ENCODE assay signal across 8 cellular contexts in genomic region chr17:36705651-36706436, GRCh38.
DNase-seq lines count a peak whose midpoint lies in the region; ATAC-seq, FAIRE-seq and TF ChIP-seq lines count a peak whose summit lies in the region.

No MANE protein-coding gene starts in this region.

- H3K9ac ChIP-seq in K562 (ENCODE audit: insufficient read depth in 1 of 2, low read depth in 2 of 2, low read length in 2 of 2) = peak overlapping the region in 1 of 2 experiments; percentile 54; a peak in 1 of 4 replicates
- H3K9ac ChIP-seq in liver (ENCODE audit: low read depth in 1 of 2, low read length in 2 of 2) = no peak overlapping the region

- H3K36me3 ChIP-seq in K562 (ENCODE audit: control insufficient read depth, insufficient read depth, low read length) (no peaks in the 10 kb centered on the region), liver (ENCODE audit: control insufficient read depth in 4 of 4, insufficient read depth in 3 of 4, low read depth in 1 of 4, low read length in 3 of 4) (no peaks in the 10 kb centered on the region), tibial nerve (no peaks in the 10 kb centered on the region)

- TF ChIP-seq CTCF in K562 (IDR thresholded peaks at IDR 0.05 in 2 of 3, conservative IDR thresholded peaks at IDR 0.05 in 1 of 3; ENCODE audit: insufficient read depth in 2 of 3, low read depth in 1 of 3, low read length in 3 of 3) = peak; percentile 80 to 83 (median 81)
- peak; percentile 69 for TF ChIP-seq CTCF in liver (IDR thresholded peaks at IDR 0.05; ENCODE audit: low read depth, low read length, missing input control)
- peak in 4 of 5 experiments; percentile 13 to 31 (median 18) for TF ChIP-seq CTCF in tibial nerve (IDR thresholded peaks at IDR 0.05)

- H4K20me1 ChIP-seq in K562 (replicated peaks; ENCODE audit: control insufficient read depth, insufficient read depth, low read length) = 0 out of 2 replicates have a peak, but pooled peaks cover 13% of the 10 kb centered on the region

- H3K27ac ChIP-seq in K562 (ENCODE audit: extremely low read depth, low read depth, low read length) (no peak overlapping the region), liver (ENCODE audit: low read depth in 1 of 2, low read length in 2 of 2) (no peak overlapping the region), tibial nerve (no peak overlapping the region)

- TF ChIP-seq RAD21 in K562 (CRISPR knock-in tag; conservative IDR thresholded peaks at IDR 0.05 in 1 of 2, IDR thresholded peaks at IDR 0.05 in 1 of 2) (peak; percentile 62 to 87), liver (IDR thresholded peaks at IDR 0.05) (peak; percentile 73 to 74)

- intact Hi-C loops in K562 (cut with micrococcal nuclease) = loop anchor here (2.0 kb wide), 1 partner anchor 49 kb away; no protein-coding TSS in a partner anchor

- no peak overlapping the region for H2AFZ ChIP-seq in K562 (ENCODE audit: low read depth, low read length)

- H3K4me1 ChIP-seq in K562 (replicated peaks in 1 of 2; ENCODE audit: control insufficient read depth in 2 of 2, insufficient read depth in 2 of 2, low read length in 2 of 2) = peaks cover 3 to 16% of the 10 kb centered on the region in 2 experiments; a peak in 3 of 5 replicates
- H3K4me1 ChIP-seq in liver (ENCODE audit: control insufficient read depth in 4 of 4, insufficient read depth in 4 of 4, low read length in 3 of 4) = peaks cover 0 to 4% (median 2%) of the 10 kb centered on the region in 4 donors
- H3K4me1 ChIP-seq in tibial nerve = peaks cover 0 to 6% (median 0%) of the 10 kb centered on the region in 4 donors

- POLR2A ChIA-PET in K562 (lab: Yijun Ruan, JAX) = interaction anchor here (0.5 to 1.5 kb wide), 4 partner anchors 10 to 41 kb away, joined by 3 to 7 read pairs (median 4); no protein-coding TSS in a partner anchor

- TF ChIP-seq POLR2A in K562 (conservative IDR thresholded peaks at IDR 0.05) (no peak), tibial nerve (IDR thresholded peaks at IDR 0.05) (no peak)

- CTCF ChIA-PET in K562 (lab: Yijun Ruan, JAX; ENCODE audit: low intra/inter-chr PET ratio) = interaction anchor here (0.7 to 1.2 kb wide), 2 partner anchors 49 to 64 kb away, joined by 3 read pairs; no protein-coding TSS in a partner anchor

- H3K4me2 ChIP-seq in K562 (ENCODE audit: insufficient read depth, low read length) = no peak overlapping the region

- H3K9me3 ChIP-seq in K562 (replicated peaks; ENCODE audit: control insufficient read depth, insufficient read depth, low read depth, low read length) = no peaks in the 10 kb centered on the region
- H3K9me3 ChIP-seq in liver (ENCODE audit: control insufficient read depth in 4 of 4, low read length in 3 of 4) = no peaks in the 10 kb centered on the region
- H3K9me3 ChIP-seq in tibial nerve = no peaks in the 10 kb centered on the region

- no peak for FAIRE-seq in K562 (lab: Jason Lieb, UNC)

- H3K9me1 ChIP-seq in K562 (ENCODE audit: control insufficient read depth, insufficient read depth, low read length) = no peaks in the 10 kb centered on the region

- BruUV-seq in K562 (replicated peaks; lab: Mats Ljungman, UMichigan) = no TSS peak

- H3K27me3 ChIP-seq in K562 (ENCODE audit: control insufficient read depth in 2 of 2, insufficient read depth in 2 of 2, low read length in 2 of 2) = peaks cover 2 to 21% of the 10 kb centered on the region in 2 experiments; a peak in 3 of 5 replicates
- H3K27me3 ChIP-seq in liver (ENCODE audit: control insufficient read depth in 4 of 4, insufficient read depth in 4 of 4, low read length in 3 of 4) = peaks cover 0 to 4% (median 0%) of the 10 kb centered on the region in 4 donors
- H3K27me3 ChIP-seq in tibial nerve = peaks cover 0 to 36% of the 10 kb centered on the region in 2 donors

- peak; percentile 95 for ATAC-seq in K562

- TF ChIP-seq EP300 in K562 (IDR thresholded peaks at IDR 0.05; ENCODE audit: low read length) = no peak
- no peak for TF ChIP-seq EP300 in tibial nerve (IDR thresholded peaks at IDR 0.05)

- H3K4me3 ChIP-seq in K562 (no peak overlapping the region), liver (ENCODE audit: low read depth in 1 of 3, low read length in 3 of 3) (no peak overlapping the region), tibial nerve (no peak overlapping the region)

- in situ Hi-C loops in K562 (cut with MboI) = no loop called here

- 12% methylated on average over 18 of the region's 18 CpGs for WGBS in K562 (ENCODE audit: insufficient coverage, low coverage, missing lambda C conversion rate)
- 45% methylated on average over 18 of the region's 18 CpGs for WGBS in liver
- 60% methylated on average over 18 of the region's 18 CpGs for WGBS in tibial nerve, 2 donors

- DNase-seq in SIG-M5 treated with dmso at 0.1 percent for 504 hours (lab: John Stamatoyannopoulos, UW; ENCODE audit: unreplicated experiment) = peak; percentile 50
- DNase-seq in SIG-M5 (lab: John Stamatoyannopoulos, UW) = no peak
- peak; percentile 68 for DNase-seq in NCI-H146 (lab: John Stamatoyannopoulos, UW)
- DNase-seq in T-helper 2 cell = peak in 4 of 5 experiments; percentile 19 to 60 (median 29)
- peak; percentile 53 to 73 (median 65) for DNase-seq in K562 (ENCODE audit: extremely low read depth in 1 of 4, low spot score in 3 of 4)
- DNase-seq in tibial nerve (ENCODE audit: low spot score in 2 of 2) = no peak
- DNase-seq in GOT3 (lab: John Stamatoyannopoulos, UW) = no peak

- H3K79me2 ChIP-seq in K562 (ENCODE audit: control insufficient read depth, insufficient read depth, low read length) = no peaks in the 10 kb centered on the region

TF ChIP-seq in K562, 482 proteins besides CTCF, POLR2A, EP300 and RAD21 (continues in another document):
- 0 out of 2 replicates have a peak, but pooled peaks have one; percentile 47 for TF ChIP-seq ARID2 (IDR thresholded peaks at IDR 0.05)
- TF ChIP-seq CC2D1A (IDR thresholded peaks at IDR 0.05) = 0 out of 2 replicates have a peak, but pooled peaks have one; percentile 31
- no peak for TF ChIP-seq REST (CRISPR knock-in tag; IDR thresholded peaks at IDR 0.05; ENCODE audit: low read depth)
- TF ChIP-seq RCOR1 (IDR thresholded peaks at IDR 0.05; ENCODE audit: borderline replicate concordance in 1 of 2, low read depth in 2 of 2, low read length in 2 of 2) = 0 out of 4 replicates have a peak, but pooled peaks of 1 of the 2 experiments have one; percentile 9

TF ChIP-seq in liver, 16 proteins besides CTCF, POLR2A, EP300 and RAD21:
- TF ChIP-seq ZBTB33 (IDR thresholded peaks at IDR 0.05) (no peak), HNF4A (conservative IDR thresholded peaks at IDR 0.05) (no peak), REST (IDR thresholded peaks at IDR 0.05) (no peak), FOXA2 (IDR thresholded peaks at IDR 0.05) (no peak), GABPA (IDR thresholded peaks at IDR 0.05 in 1 of 2, conservative IDR thresholded peaks at IDR 0.05 in 1 of 2) (no peak), JUND (IDR thresholded peaks at IDR 0.05) (no peak), RXRA (IDR thresholded peaks at IDR 0.05) (no peak), TAF1 (conservative IDR thresholded peaks at IDR 0.05) (no peak), EGR1 (IDR thresholded peaks at IDR 0.05; ENCODE audit: low read depth in 2 of 2) (no peak), YY1 (IDR thresholded peaks at IDR 0.05) (no peak), ATF3 (IDR thresholded peaks at IDR 0.05) (no peak), FOXA1 (IDR thresholded peaks at IDR 0.05) (no peak), HNF4G (IDR thresholded peaks at IDR 0.05) (no peak), SP1 (IDR thresholded peaks at IDR 0.05) (no peak)

Comparison
In these comparisons a context has a peak if more than half of its experiments do, and no peak if none do; other contexts are left out.
1. DNase-seq: peak in SIG-M5 treated with dmso at 0.1 percent for 504 hours (single experiment), NCI-H146 (single experiment), T-helper 2 cell (4 of 5) and K562 (4 of 4); none in SIG-M5 (single experiment), tibial nerve (0 of 2) and GOT3 (single experiment).
2. CTCF ChIP-seq: peak in every context shown above with its lines; median percentile 81 in K562; 69 in liver; 18 in tibial nerve.